Comparison of ENCODE assay signal across 10 cellular contexts in the genomic region with DNA sequence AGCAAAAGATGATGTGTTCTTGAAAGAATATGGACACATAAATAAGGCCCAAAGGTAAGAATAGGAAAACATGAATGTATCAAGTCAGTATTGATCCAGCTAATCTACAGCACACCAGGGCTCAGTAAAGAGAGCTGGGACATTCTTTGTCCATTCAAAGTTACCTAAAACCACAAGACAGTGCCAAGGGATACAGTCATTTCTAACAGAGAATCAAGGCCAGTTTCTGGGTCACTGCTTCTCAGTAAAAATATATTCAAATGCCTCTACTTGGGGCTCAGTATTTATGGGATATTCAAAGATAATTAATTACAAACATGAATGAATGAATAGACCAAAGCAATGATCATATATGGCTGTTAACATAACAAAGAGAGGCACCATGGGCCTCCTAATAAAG. TPM values are rescaled to one million over a fixed set of nuclear protein-coding genes. Genes with fewer than 3 reads are reported as not detected.
DNase-seq lines count a peak whose midpoint lies in the region; ATAC-seq, FAIRE-seq and TF ChIP-seq lines count a peak whose summit lies in the region.
"Had no signal": no experiment of that assay in that cellular context is flagged by ENCODE, and none has a peak within 500 bp of the region (broad histone marks: within the 10 kb centered on the region; RNA-seq: fewer than 3 reads in every experiment).

No MANE protein-coding gene starts in this region.

- FAIRE-seq in endothelial cell of umbilical vein (lab: Jason Lieb, UNC): peak; percentile 46

- no peak overlapping the region for H2AFZ ChIP-seq in PC-9
- H2AFZ ChIP-seq in endothelial cell of umbilical vein (ENCODE audit: low read depth, low read length): no peak overlapping the region

- no peaks in the 10 kb centered on the region for H3K9me1 ChIP-seq in endothelial cell of umbilical vein (replicated peaks; ENCODE audit: control insufficient read depth, extremely low read depth, insufficient read depth, low read length)

- H3K4me2 ChIP-seq in PC-9: no peak overlapping the region
- H3K4me2 ChIP-seq in endothelial cell of umbilical vein (ENCODE audit: insufficient read depth, low read length): no peak overlapping the region

- intact Hi-C loops in PC-9 (cut with micrococcal nuclease; ENCODE audit: unreplicated experiment) (no loop called here), endothelial cell of umbilical vein (cut with micrococcal nuclease) (loop anchor here (2.0 kb wide), 1 partner anchor 319 kb away; no protein-coding TSS in a partner anchor)

- TF ChIP-seq POLR2A in endothelial cell of umbilical vein (IDR thresholded peaks at IDR 0.05; ENCODE audit: low read depth, low read length) (no peak), suprapubic skin (IDR thresholded peaks at IDR 0.05) (no peak)

- no peaks in the 10 kb centered on the region for H3F3A ChIP-seq in PC-9 (ENCODE audit: insufficient read depth, low read depth)

- H3K36me3 Mint-ChIP-seq in activated CD8-positive, alpha-beta memory T cell treated with anti-CD3 and anti-CD28 coated beads, Interleukin-2, amount 10 ng/mL, durations not matched to agents 7 days and 5 days: peaks cover 48% of the 10 kb centered on the region
- H3K36me3 Mint-ChIP-seq in stimulated activated naive B cell treated with anti-CD40 and anti-IgM and Interleukin-4, amounts not matched to agents 10 μg/mL and 1 μg/mL and 100 μg/mL, for 72 hours: peaks cover 29 to 39% of the 10 kb centered on the region in 2 donors

- H3K9ac ChIP-seq in endothelial cell of umbilical vein (replicated peaks; ENCODE audit: extremely low read depth, insufficient read depth, low read length): no peak overlapping the region

- POLR2A ChIA-PET in PC-9 (lab: Charles Lee; ENCODE audit: unreplicated experiment) (no interaction called here), endothelial cell of umbilical vein (lab: Charles Lee) (no interaction called here)

- no peaks in the 10 kb centered on the region for H3K27me3 ChIP-seq in PC-9 (ENCODE audit: insufficient read depth, low read depth)
- H3K27me3 ChIP-seq in endothelial cell of umbilical vein (ENCODE audit: control insufficient read depth in 2 of 2, insufficient read depth in 2 of 2, low read length in 2 of 2): no peaks in the 10 kb centered on the region
- no peaks in the 10 kb centered on the region for H3K27me3 ChIP-seq in suprapubic skin

- CTCF ChIA-PET in activated CD8-positive, alpha-beta memory T cell treated with anti-CD3 and anti-CD28 coated beads, Interleukin-2, amount 10 ng/mL, durations not matched to agents 7 days and 5 days (lab: Charles Lee): no interaction called here
- CTCF ChIA-PET in PC-9 (lab: Charles Lee) (interaction anchor here (0.6 kb wide), 1 partner anchor 30 kb away, joined by 9 read pairs; no protein-coding TSS in a partner anchor), endothelial cell of umbilical vein (lab: Charles Lee) (interaction anchor here (2.4 kb wide), 1 partner anchor 52 kb away, joined by 11 read pairs; no protein-coding TSS in a partner anchor)

- no peaks in the 10 kb centered on the region; the same call in 1 of the 2 replicates for H3K4me1 ChIP-seq in PC-9 (replicated peaks; ENCODE audit: insufficient read depth)
- H3K4me1 ChIP-seq in endothelial cell of umbilical vein (ENCODE audit: control insufficient read depth, extremely low read depth, insufficient read depth, low read length): peaks cover 41% of the 10 kb centered on the region
- peaks cover 6% of the 10 kb centered on the region for H3K4me1 ChIP-seq in suprapubic skin

- BruUV-seq in PC-9 (replicated peaks; lab: Mats Ljungman, UMichigan): no TSS peak
- no TSS peak for BruUV-seq in endothelial cell of umbilical vein (replicated peaks; lab: Mats Ljungman, UMichigan)

- no peak for TF ChIP-seq EP300 in suprapubic skin (IDR thresholded peaks at IDR 0.05)

- H3K27me3 Mint-ChIP-seq in activated CD8-positive, alpha-beta memory T cell treated with anti-CD3 and anti-CD28 coated beads, Interleukin-2, amount 10 ng/mL, durations not matched to agents 7 days and 5 days: no peaks in the 10 kb centered on the region
- H3K27me3 Mint-ChIP-seq in stimulated activated naive B cell treated with anti-CD40 and anti-IgM and Interleukin-4, amounts not matched to agents 10 μg/mL and 1 μg/mL and 100 μg/mL, for 72 hours: no peaks in the 10 kb centered on the region

- peak overlapping the region; percentile 69 for H3K27ac Mint-ChIP-seq in activated CD8-positive, alpha-beta memory T cell treated with anti-CD3 and anti-CD28 coated beads, Interleukin-2, amount 10 ng/mL, durations not matched to agents 7 days and 5 days
- peak overlapping the region; percentile 76 for H3K27ac Mint-ChIP-seq in stimulated activated naive B cell treated with anti-CD40 and anti-IgM and Interleukin-4, amounts not matched to agents 10 μg/mL and 1 μg/mL and 100 μg/mL, for 72 hours

- DNase-seq in activated CD8-positive, alpha-beta memory T cell treated with anti-CD3 and anti-CD28 coated beads, Interleukin-2, amount 10 ng/mL, durations not matched to agents 7 days and 5 days: no peak
- no peak for DNase-seq in activated CD8-positive, alpha-beta memory T cell treated with anti-CD3 and anti-CD28 coated beads for 24 hours
- no peak for DNase-seq in PC-9
- DNase-seq in endothelial cell of umbilical vein (ENCODE audit: low read depth, low spot score): no peak
- DNase-seq in stimulated activated naive B cell treated with anti-CD40 and anti-IgM and Interleukin-4, amounts not matched to agents 10 μg/mL and 1 μg/mL and 100 μg/mL, for 72 hours: no peak
- no peak for DNase-seq in suprapubic skin (ENCODE audit: low spot score in 2 of 2)
- no peak for DNase-seq in NCI-H82 treated with DMSO at 0.1 percent for 48 hours (lab: John Stamatoyannopoulos, UW; ENCODE audit: unreplicated experiment)
- DNase-seq: ACHN, left ventricle myocardium superior had no signal

- no peaks in the 10 kb centered on the region for H3K79me2 ChIP-seq in PC-9 (ENCODE audit: low read depth)
- peaks cover 28% of the 10 kb centered on the region for H3K79me2 ChIP-seq in endothelial cell of umbilical vein (ENCODE audit: control insufficient read depth, insufficient read depth, low read length)

- H3K27ac ChIP-seq in PC-9 (0 out of 2 replicates have a peak overlapping the region, but pooled peaks have one; percentile 6), endothelial cell of umbilical vein (ENCODE audit: insufficient read depth, low read depth, low read length) (peak overlapping the region; percentile 100), suprapubic skin (no peak overlapping the region)

- no peak overlapping the region for H3K4me3 ChIP-seq in PC-9
- H3K4me3 ChIP-seq in endothelial cell of umbilical vein (replicated peaks in 1 of 3; ENCODE audit: insufficient read depth in 1 of 3, low read depth in 1 of 3, low read length in 3 of 3): no peak overlapping the region
- no peak overlapping the region for H3K4me3 ChIP-seq in suprapubic skin

- no peak for ATAC-seq in activated CD8-positive, alpha-beta memory T cell treated with anti-CD3 and anti-CD28 coated beads, Interleukin-2, amount 10 ng/mL, durations not matched to agents 7 days and 5 days
- ATAC-seq in stimulated activated naive B cell treated with anti-CD40 and anti-IgM and Interleukin-4, amounts not matched to agents 10 μg/mL and 1 μg/mL and 100 μg/mL, for 72 hours (replicated peaks): peak; percentile 66 to 77
- ATAC-seq in HG02798 (IDR thresholded peaks at IDR 0.05; ENCODE audit: poor library complexity, unreplicated experiment): no peak

- no peaks in the 10 kb centered on the region for H4K20me1 ChIP-seq in PC-9 (ENCODE audit: insufficient read depth)
- no peaks in the 10 kb centered on the region for H4K20me1 ChIP-seq in endothelial cell of umbilical vein (replicated peaks; ENCODE audit: control insufficient read depth, extremely low read depth, insufficient read depth, low read length)

- dilution Hi-C loops in endothelial cell of umbilical vein (cut with MboI; ENCODE audit: extremely low pct_ligation_motif_present, low sequenced_read_pairs): no loop called here

- no peaks in the 10 kb centered on the region for H3K9me3 Mint-ChIP-seq in activated CD8-positive, alpha-beta memory T cell treated with anti-CD3 and anti-CD28 coated beads, Interleukin-2, amount 10 ng/mL, durations not matched to agents 7 days and 5 days (ENCODE audit: low read depth)
- peaks cover 0 to 3% of the 10 kb centered on the region in 2 donors for H3K9me3 Mint-ChIP-seq in stimulated activated naive B cell treated with anti-CD40 and anti-IgM and Interleukin-4, amounts not matched to agents 10 μg/mL and 1 μg/mL and 100 μg/mL, for 72 hours

- no peaks in the 10 kb centered on the region for H3K9me2 ChIP-seq in PC-9 (ENCODE audit: insufficient read depth)

- peaks cover 66% of the 10 kb centered on the region for H3K4me1 Mint-ChIP-seq in activated CD8-positive, alpha-beta memory T cell treated with anti-CD3 and anti-CD28 coated beads, Interleukin-2, amount 10 ng/mL, durations not matched to agents 7 days and 5 days
- H3K4me1 Mint-ChIP-seq in stimulated activated naive B cell treated with anti-CD40 and anti-IgM and Interleukin-4, amounts not matched to agents 10 μg/mL and 1 μg/mL and 100 μg/mL, for 72 hours: peaks cover 22 to 52% of the 10 kb centered on the region in 2 donors

- TF ChIP-seq CTCF in PC-9 (conservative IDR thresholded peaks at IDR 0.05) (no peak), endothelial cell of umbilical vein (IDR thresholded peaks at IDR 0.05; ENCODE audit: extremely low read depth in 1 of 2, insufficient read depth in 1 of 2, low read depth in 1 of 2, low read length in 2 of 2) (no peak), suprapubic skin (IDR thresholded peaks at IDR 0.05) (no peak)

- no peaks in the 10 kb centered on the region; the same call in 1 of the 2 replicates for H3K36me3 ChIP-seq in PC-9 (ENCODE audit: low read depth)
- H3K36me3 ChIP-seq in endothelial cell of umbilical vein (ENCODE audit: control insufficient read depth in 2 of 2, extremely low read depth in 1 of 2, insufficient read depth in 2 of 2, low read length in 2 of 2): no peaks in the 10 kb centered on the region
- H3K36me3 ChIP-seq in suprapubic skin: peaks cover 23% of the 10 kb centered on the region

- H3K9me3 ChIP-seq in PC-9 (ENCODE audit: insufficient read depth, low read depth): no peaks in the 10 kb centered on the region
- no peaks in the 10 kb centered on the region for H3K9me3 ChIP-seq in endothelial cell of umbilical vein (replicated peaks; ENCODE audit: control insufficient read depth, insufficient read depth, low read length)
- H3K9me3 ChIP-seq in suprapubic skin: no peaks in the 10 kb centered on the region

- H3K4me3 Mint-ChIP-seq in activated CD8-positive, alpha-beta memory T cell treated with anti-CD3 and anti-CD28 coated beads, Interleukin-2, amount 10 ng/mL, durations not matched to agents 7 days and 5 days: no peak overlapping the region
- no peak overlapping the region for H3K4me3 Mint-ChIP-seq in stimulated activated naive B cell treated with anti-CD40 and anti-IgM and Interleukin-4, amounts not matched to agents 10 μg/mL and 1 μg/mL and 100 μg/mL, for 72 hours

RNA-seq across cellular contexts. Expression of a gene that starts 35.0 kb away (rescaled TPM):
- total RNA-seq in activated CD8-positive, alpha-beta memory T cell treated with anti-CD3 and anti-CD28 coated beads, Interleukin-2, amount 10 ng/mL, durations not matched to agents 7 days and 5 days: 10 to 100 TPM; 23.3 to 26.6 TPM
- total RNA-seq in PC-9 (2021): 44.5 and 47.5 TPM in 2 replicates
- total RNA-seq in endothelial cell of umbilical vein: 35.4 and 38.6 TPM in 2 replicates
- polyA plus RNA-seq in endothelial cell of umbilical vein: 16.2 and 18.2 TPM in 2 replicates
- polyA plus RNA-seq in endothelial cell of umbilical vein (2011; cell fraction: cytosol; rRNA removed): 16.6 and 17.3 TPM in 2 replicates
- 22.5 and 22.6 TPM in 2 replicates for polyA plus RNA-seq in endothelial cell of umbilical vein (2011; cell fraction: nucleus; rRNA removed)
- polyA plus RNA-seq in endothelial cell of umbilical vein (2012): 15.4 and 19.6 TPM in 2 replicates
- polyA minus RNA-seq in endothelial cell of umbilical vein: 32.8 and 36.9 TPM in 2 replicates
- polyA minus RNA-seq in endothelial cell of umbilical vein (2011; cell fraction: cytosol; rRNA and poly(A)+ RNA removed): 22.9 TPM
- polyA minus RNA-seq in endothelial cell of umbilical vein (2011; cell fraction: nucleus; rRNA and poly(A)+ RNA removed): 35.2 and 39.8 TPM in 2 replicates
- total RNA-seq in suprapubic skin: 10 to 100 TPM; 28.1 to 43.6 (median 40.6) TPM

Comparison
In these comparisons a context has a peak if more than half of its experiments do, and no peak if none do; other contexts are left out.
1. ATAC-seq: peak in stimulated activated naive B cell treated with anti-CD40 and anti-IgM and Interleukin-4, amounts not matched to agents 10 μg/mL and 1 μg/mL and 100 μg/mL, for 72 hours (2 of 2); none in activated CD8-positive, alpha-beta memory T cell treated with anti-CD3 and anti-CD28 coated beads, Interleukin-2, amount 10 ng/mL, durations not matched to agents 7 days and 5 days (single experiment) and HG02798 (single experiment).